ENCODE assay signal across 1 cellular context in the genomic region with DNA sequence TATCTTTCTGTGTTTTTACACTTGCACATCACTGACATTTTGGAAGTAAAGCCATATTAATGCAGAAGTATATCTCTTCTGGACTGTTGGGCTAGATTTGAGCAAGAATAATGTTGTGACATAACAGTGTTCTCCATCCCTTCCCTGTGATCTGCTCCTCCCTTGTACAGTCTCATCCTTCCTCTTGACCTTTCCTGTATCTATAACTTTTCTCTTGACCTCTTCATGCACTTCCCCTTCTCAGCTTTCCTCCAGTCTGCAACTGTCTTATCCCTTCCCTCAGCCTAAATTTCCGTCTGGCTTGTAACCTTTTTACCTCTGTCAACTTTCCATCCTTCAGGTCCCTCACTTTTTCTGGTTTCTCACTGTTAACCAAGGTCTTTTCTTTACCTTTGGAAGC.
TF ChIP-seq lines count a peak whose summit lies in the region.

No MANE protein-coding gene starts in this region.

TF ChIP-seq in K562, 482 proteins besides CTCF, POLR2A, EP300 and RAD21 (continued from another document):
- TF ChIP-seq, protein P1, sequence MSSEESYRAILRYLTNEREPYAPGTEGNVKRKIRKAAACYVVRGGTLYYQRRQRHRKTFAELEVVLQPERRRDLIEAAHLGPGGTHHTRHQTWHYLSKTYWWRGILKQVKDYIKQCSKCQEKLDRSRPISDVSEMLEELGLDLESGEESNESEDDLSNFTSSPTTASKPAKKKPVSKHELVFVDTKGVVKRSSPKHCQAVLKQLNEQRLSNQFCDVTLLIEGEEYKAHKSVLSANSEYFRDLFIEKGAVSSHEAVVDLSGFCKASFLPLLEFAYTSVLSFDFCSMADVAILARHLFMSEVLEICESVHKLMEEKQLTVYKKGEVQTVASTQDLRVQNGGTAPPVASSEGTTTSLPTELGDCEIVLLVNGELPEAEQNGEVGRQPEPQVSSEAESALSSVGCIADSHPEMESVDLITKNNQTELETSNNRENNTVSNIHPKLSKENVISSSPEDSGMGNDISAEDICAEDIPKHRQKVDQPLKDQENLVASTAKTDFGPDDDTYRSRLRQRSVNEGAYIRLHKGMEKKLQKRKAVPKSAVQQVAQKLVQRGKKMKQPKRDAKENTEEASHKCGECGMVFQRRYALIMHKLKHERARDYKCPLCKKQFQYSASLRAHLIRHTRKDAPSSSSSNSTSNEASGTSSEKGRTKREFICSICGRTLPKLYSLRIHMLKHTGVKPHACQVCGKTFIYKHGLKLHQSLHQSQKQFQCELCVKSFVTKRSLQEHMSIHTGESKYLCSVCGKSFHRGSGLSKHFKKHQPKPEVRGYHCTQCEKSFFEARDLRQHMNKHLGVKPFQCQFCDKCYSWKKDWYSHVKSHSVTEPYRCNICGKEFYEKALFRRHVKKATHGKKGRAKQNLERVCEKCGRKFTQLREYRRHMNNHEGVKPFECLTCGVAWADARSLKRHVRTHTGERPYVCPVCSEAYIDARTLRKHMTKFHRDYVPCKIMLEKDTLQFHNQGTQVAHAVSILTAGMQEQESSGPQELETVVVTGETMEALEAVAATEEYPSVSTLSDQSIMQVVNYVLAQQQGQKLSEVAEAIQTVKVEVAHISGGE (CRISPR knock-in tag; IDR thresholded peaks at IDR 0.05): peak in 1 of 3 experiments; percentile 40; a peak in 1 of 6 replicates
- TF ChIP-seq MECOM (CRISPR knock-in tag; IDR thresholded peaks at IDR 0.05): peak; percentile 48; the same call in 1 of the 2 replicates
- no peak for TF ChIP-seq CBFB (CRISPR knock-in tag; IDR thresholded peaks at IDR 0.05)
- peak; percentile 92 for TF ChIP-seq SPI1 (IDR thresholded peaks at IDR 0.05; ENCODE audit: borderline replicate concordance, low read depth, low read length)
- peak; percentile 90 for TF ChIP-seq CTBP1 (IDR thresholded peaks at IDR 0.05; ENCODE audit: borderline replicate concordance)
- no peak for TF ChIP-seq NR2C2 (CRISPR knock-in tag; IDR thresholded peaks at IDR 0.05)
- peak; percentile 33; the same call in 1 of the 2 replicates for TF ChIP-seq NR2C2 (tag; IDR thresholded peaks at IDR 0.05)
- TF ChIP-seq NR2C1 (IDR thresholded peaks at IDR 0.05): peak; percentile 47; the same call in 1 of the 2 replicates
- peak; percentile 44; the same call in 1 of the 2 replicates for TF ChIP-seq NR2C1 (tag; IDR thresholded peaks at IDR 0.05)
- 0 out of 2 replicates have a peak, but pooled peaks have one; percentile 8 for TF ChIP-seq RFX1 (IDR thresholded peaks at IDR 0.05)
- TF ChIP-seq KDM1A (IDR thresholded peaks at IDR 0.05): peak; percentile 16 to 47; a peak in 1 of 4 replicates
- TF ChIP-seq SRSF1 (IDR thresholded peaks at IDR 0.05; ENCODE audit: low read depth, low read length): no peak
- TF ChIP-seq ZKSCAN8 (CRISPR knock-in tag; IDR thresholded peaks at IDR 0.05): no peak
- peak; percentile 65; the same call in 1 of the 2 replicates for TF ChIP-seq ESRRA (IDR thresholded peaks at IDR 0.05; ENCODE audit: borderline replicate concordance, low read depth)
